Comparison of ENCODE assay signal across 1 cellular context in genomic region chr11:67267188-67268035, GRCh38.
TF ChIP-seq lines count a peak whose summit lies in the region.

No MANE protein-coding gene starts in this region.

TF ChIP-seq in HepG2, 621 proteins besides CTCF, POLR2A, EP300 and RAD21 (continued from another document and continues in another):
- no peak for TF ChIP-seq ELF4 (CRISPR knock-in tag; IDR thresholded peaks at IDR 0.05; ENCODE audit: borderline replicate concordance)
- TF ChIP-seq MLLT10 (CRISPR knock-in tag; IDR thresholded peaks at IDR 0.05) = no peak
- TF ChIP-seq HHEX (CRISPR knock-in tag; IDR thresholded peaks at IDR 0.05) = 0 out of 2 replicates have a peak, but pooled peaks have one; percentile 42
- no peak for TF ChIP-seq ADNP (CRISPR knock-in tag; IDR thresholded peaks at IDR 0.05)
- no peak for TF ChIP-seq RARG (CRISPR knock-in tag; IDR thresholded peaks at IDR 0.05; ENCODE audit: low read depth)
- no peak for TF ChIP-seq RAD51 (IDR thresholded peaks at IDR 0.05; ENCODE audit: borderline replicate concordance)
- no peak for TF ChIP-seq E2F1 (CRISPR knock-in tag; IDR thresholded peaks at IDR 0.05)
- no peak for TF ChIP-seq CCAR2 (optimal IDR thresholded peaks at IDR 0.05; ENCODE audit: low read depth, low read length)
- no peak for TF ChIP-seq IRX3 (CRISPR knock-in tag; IDR thresholded peaks at IDR 0.05; ENCODE audit: borderline replicate concordance, low read depth)
- TF ChIP-seq ZBTB10 (CRISPR knock-in tag; IDR thresholded peaks at IDR 0.05; ENCODE audit: borderline replicate concordance) = no peak
- no peak for TF ChIP-seq LCORL (IDR thresholded peaks at IDR 0.05)
- TF ChIP-seq LCORL (CRISPR knock-in tag; IDR thresholded peaks at IDR 0.05) = peak; percentile 62
- no peak for TF ChIP-seq CBX2 (IDR thresholded peaks at IDR 0.05; ENCODE audit: low read depth, low read length)
- no peak for TF ChIP-seq CBX2 (CRISPR knock-in tag; IDR thresholded peaks at IDR 0.05; ENCODE audit: low read depth)
- no peak for TF ChIP-seq SNAI1 (CRISPR knock-in tag; IDR thresholded peaks at IDR 0.05; ENCODE audit: borderline replicate concordance)
- no peak for TF ChIP-seq NKX3-1 (CRISPR knock-in tag; IDR thresholded peaks at IDR 0.05)
- TF ChIP-seq ZNF224 (CRISPR knock-in tag; IDR thresholded peaks at IDR 0.05) = no peak
- no peak for TF ChIP-seq ETS1 (CRISPR knock-in tag; IDR thresholded peaks at IDR 0.05)
- TF ChIP-seq KDM5B (CRISPR knock-in tag; IDR thresholded peaks at IDR 0.05; ENCODE audit: borderline replicate concordance) = no peak; the same call in 1 of the 2 replicates
- TF ChIP-seq SKIL (CRISPR knock-in tag; IDR thresholded peaks at IDR 0.05; ENCODE audit: borderline replicate concordance) = no peak
- no peak for TF ChIP-seq ZNF24 (IDR thresholded peaks at IDR 0.05)
- TF ChIP-seq ZNF362 (CRISPR knock-in tag; IDR thresholded peaks at IDR 0.05; ENCODE audit: borderline replicate concordance) = no peak
- no peak for TF ChIP-seq ZBTB8A (CRISPR knock-in tag; IDR thresholded peaks at IDR 0.05; ENCODE audit: borderline replicate concordance, low read depth)
- no peak for TF ChIP-seq ZNF282 (IDR thresholded peaks at IDR 0.05; ENCODE audit: partially characterized antibody)
- peak; percentile 35; the same call in 1 of the 2 replicates for TF ChIP-seq ZNF556 (CRISPR knock-in tag; IDR thresholded peaks at IDR 0.05; ENCODE audit: borderline replicate concordance)
- no peak for TF ChIP-seq NR1H2 (CRISPR knock-in tag; IDR thresholded peaks at IDR 0.05; ENCODE audit: borderline replicate concordance, low read depth)
- no peak for TF ChIP-seq ZNF704 (CRISPR knock-in tag; IDR thresholded peaks at IDR 0.05; ENCODE audit: borderline replicate concordance)
- no peak for TF ChIP-seq EED (CRISPR knock-in tag; IDR thresholded peaks at IDR 0.05)
- TF ChIP-seq AFF4 (CRISPR knock-in tag; IDR thresholded peaks at IDR 0.05) = no peak
- TF ChIP-seq ZNF460 (CRISPR knock-in tag; IDR thresholded peaks at IDR 0.05; ENCODE audit: borderline replicate concordance) = no peak
- TF ChIP-seq ZNF562 (CRISPR knock-in tag; IDR thresholded peaks at IDR 0.05; ENCODE audit: borderline replicate concordance) = no peak
- TF ChIP-seq KMT2B (CRISPR knock-in tag; IDR thresholded peaks at IDR 0.05) = no peak
- no peak for TF ChIP-seq ZNF761 (CRISPR knock-in tag; conservative IDR thresholded peaks at IDR 0.05)
- no peak for TF ChIP-seq SOX13 (IDR thresholded peaks at IDR 0.05)
- peak in 1 of 2 experiments; percentile 15; a peak in 1 of 4 replicates for TF ChIP-seq SOX13 (CRISPR knock-in tag; conservative IDR thresholded peaks at IDR 0.05 in 1 of 2, IDR thresholded peaks at IDR 0.05 in 1 of 2)
- no peak for TF ChIP-seq TRIM24 (CRISPR knock-in tag; IDR thresholded peaks at IDR 0.05)
- no peak for TF ChIP-seq ZGPAT (CRISPR knock-in tag; IDR thresholded peaks at IDR 0.05)
- 0 out of 2 replicates have a peak, but pooled peaks have one; percentile 55 for TF ChIP-seq UBTF (CRISPR knock-in tag; IDR thresholded peaks at IDR 0.05)
